ENCODE assay signal across 8 cellular contexts in the genomic region with DNA sequence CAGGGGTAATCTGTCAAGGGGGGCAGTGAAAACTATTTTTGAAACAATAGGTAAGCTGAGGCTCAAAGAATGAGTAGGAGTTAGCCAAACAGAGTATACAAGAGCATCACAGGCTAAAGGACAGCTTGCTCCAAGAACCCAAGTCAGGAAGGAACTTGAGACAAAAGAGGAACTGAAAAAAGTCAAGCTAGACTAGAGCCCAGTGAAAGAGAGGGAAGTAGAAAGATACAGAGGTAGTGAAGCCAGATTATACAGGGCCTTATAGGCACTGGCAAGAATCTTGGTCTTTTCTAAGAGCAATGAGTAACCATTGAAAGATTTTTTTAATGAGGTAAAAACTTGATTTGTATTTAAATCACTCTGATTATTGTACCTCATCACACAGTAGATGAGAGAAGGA.
DNase-seq lines count a peak whose midpoint lies in the region; ATAC-seq and TF ChIP-seq lines count a peak whose summit lies in the region.

No MANE protein-coding gene starts in this region.

- H3K27me3 Mint-ChIP-seq in osteocyte (ENCODE audit: unreplicated experiment) = no peaks in the 10 kb centered on the region
- H3K27me3 Mint-ChIP-seq in H9 (ENCODE audit: low read depth) = no peaks in the 10 kb centered on the region

- H2AFZ ChIP-seq in H9 (ENCODE audit: low read length) = no peak overlapping the region

- no peak overlapping the region for H2BK20ac ChIP-seq in H9 (ENCODE audit: low read depth, low read length, poor library complexity, severe bottlenecking)

- H3K9me3 ChIP-seq in H9 (ENCODE audit: control insufficient read depth, low read depth, low read length) = no peaks in the 10 kb centered on the region

- H3K9me3 Mint-ChIP-seq in osteocyte (ENCODE audit: unreplicated experiment) = no peaks in the 10 kb centered on the region
- H3K9me3 Mint-ChIP-seq in H9 = no peaks in the 10 kb centered on the region

- H3K4me1 ChIP-seq in H9 (ENCODE audit: insufficient read depth, low read length) = peaks cover 2% of the 10 kb centered on the region; the same call in 1 of the 2 replicates

- no peaks in the 10 kb centered on the region for H3K27me3 ChIP-seq in H9 (ENCODE audit: insufficient read depth, low read length)

- no peak overlapping the region for H2BK12ac ChIP-seq in H9 (ENCODE audit: insufficient read length, low read depth, low read length)

- H3K4me3 Mint-ChIP-seq in osteocyte (ENCODE audit: unreplicated experiment) = no peak overlapping the region
- no peak overlapping the region for H3K4me3 Mint-ChIP-seq in H9

- H3K56ac ChIP-seq in H9 (ENCODE audit: insufficient read length, low read depth, low read length) = no peak overlapping the region

- no peak overlapping the region for H2BK120ac ChIP-seq in H9 (ENCODE audit: low read depth, low read length, poor library complexity, severe bottlenecking)

- no peak overlapping the region for H2BK15ac ChIP-seq in H9 (ENCODE audit: low read depth, low read length)

- H3K4ac ChIP-seq in H9 (ENCODE audit: low read depth, low read length) = no peak overlapping the region

- TF ChIP-seq CTCF in osteocyte (IDR thresholded peaks at IDR 0.05) (no peak), H9 (conservative IDR thresholded peaks at IDR 0.05) (no peak)

- H3K4me2 ChIP-seq in H9 (ENCODE audit: insufficient read depth, insufficient read length, low read length) = no peak overlapping the region

- no peak overlapping the region for H2BK5ac ChIP-seq in H9 (ENCODE audit: insufficient read length, low read length)

- no peak overlapping the region for H4K8ac ChIP-seq in H9 (replicated peaks; ENCODE audit: insufficient read length, low read depth, low read length)

- H3K79me2 ChIP-seq in H9 (ENCODE audit: insufficient read depth, low read length) = no peaks in the 10 kb centered on the region

- DNase-seq in NOMO-1 (lab: John Stamatoyannopoulos, UW; ENCODE audit: unreplicated experiment in 2 of 2) (peak; percentile 87 to 97), osteocyte (ENCODE audit: extremely low spot score, unreplicated experiment) (no peak), left colon (no peak), NCI-H345 treated with DMSO at 0.1 percent for 48 hours (lab: John Stamatoyannopoulos, UW; ENCODE audit: unreplicated experiment) (no peak), UCSD-AML1 (lab: John Stamatoyannopoulos, UW; ENCODE audit: unreplicated experiment) (no peak), H9 (no peak)

- H3K18ac ChIP-seq in H9 (ENCODE audit: insufficient read length, low read depth, low read length) = no peak overlapping the region

- H3K36me3 Mint-ChIP-seq in osteocyte (ENCODE audit: unreplicated experiment) (peaks cover 1% of the 10 kb centered on the region), H9 (ENCODE audit: insufficient read depth in 1 of 3, low read depth in 3 of 3) (no peaks in the 10 kb centered on the region)

- ATAC-seq in GM18520 (IDR thresholded peaks at IDR 0.05; ENCODE audit: unreplicated experiment) (peak; percentile 63), HG02763 (IDR thresholded peaks at IDR 0.05; ENCODE audit: unreplicated experiment) (peak; percentile 81), left colon (no peak)

- H4K91ac ChIP-seq in H9 (ENCODE audit: insufficient read length, low read depth, low read length) = no peak overlapping the region

- no peaks in the 10 kb centered on the region for H3K23me2 ChIP-seq in H9 (ENCODE audit: insufficient read length, low read depth, low read length, poor library complexity, severe bottlenecking)

- H4K20me1 ChIP-seq in H9 (ENCODE audit: control insufficient read depth, insufficient read depth, insufficient read length) = no peaks in the 10 kb centered on the region

- no peak overlapping the region for H3K14ac ChIP-seq in H9 (ENCODE audit: insufficient read depth, low read length)

- no peak overlapping the region for H3K23ac ChIP-seq in H9 (ENCODE audit: insufficient read length, low read depth, low read length)

- H4K5ac ChIP-seq in H9 (ENCODE audit: insufficient read length, low read depth, low read length) = no peak overlapping the region

- intact Hi-C loops in left colon (cut with DNase I, micrococcal nuclease) = loop anchor here in 1 of 2 donors (10.0 kb wide), 1 partner anchor 200 kb away; no protein-coding TSS in a partner anchor

- no peak overlapping the region for H2AK5ac ChIP-seq in H9 (ENCODE audit: insufficient read length, low read length)

- H3K79me1 ChIP-seq in H9 (ENCODE audit: insufficient read depth, low read depth, low read length, poor library complexity, severe bottlenecking) = no peaks in the 10 kb centered on the region

- H3K4me1 Mint-ChIP-seq in osteocyte (ENCODE audit: unreplicated experiment) (peaks cover 88% of the 10 kb centered on the region), H9 (peaks cover 22 to 23% of the 10 kb centered on the region in 2 experiments)

- no peak overlapping the region for H3K9ac ChIP-seq in H9 (ENCODE audit: extremely low read depth, insufficient read length, low read length)

- H3K27ac Mint-ChIP-seq in osteocyte (ENCODE audit: unreplicated experiment) = peak overlapping the region; percentile 89
- no peak overlapping the region; a peak in 1 of 7 replicates for H3K27ac Mint-ChIP-seq in H9

- no peak overlapping the region for H3K27ac ChIP-seq in H9 (ENCODE audit: insufficient read length, low read depth, low read length)

- H3T11ph ChIP-seq in H9 (ENCODE audit: low read length) = no peak overlapping the region

Comparison
In these comparisons a context has a peak if more than half of its experiments do, and no peak if none do; other contexts are left out.
1. DNase-seq: peak in NOMO-1 (2 of 2); none in osteocyte (single experiment), left colon (0 of 2), NCI-H345 treated with DMSO at 0.1 percent for 48 hours (single experiment), UCSD-AML1 (single experiment) and H9 (single experiment).